In the genomic region with DNA sequence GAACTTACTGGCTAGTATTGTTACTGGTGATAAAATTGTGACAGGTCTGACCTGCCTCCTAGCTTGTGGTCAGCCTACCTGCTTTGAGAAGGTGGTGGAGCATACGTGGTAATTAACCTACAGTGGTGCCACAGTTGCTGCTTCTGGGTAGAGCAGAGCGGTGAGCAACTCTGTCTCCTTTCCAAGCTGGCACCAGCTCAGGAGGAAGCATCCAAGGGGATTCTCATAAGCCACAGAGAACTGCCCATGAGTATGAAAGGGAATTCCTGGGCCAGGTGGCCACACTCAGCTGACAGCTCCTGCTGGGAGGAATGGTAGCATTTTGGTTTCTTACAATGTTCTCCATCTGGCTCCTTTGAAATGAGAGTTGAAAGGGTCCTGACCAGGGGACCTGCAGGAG, we compare ENCODE assay signal across 16 cellular contexts. TPM values are rescaled to one million over a fixed set of nuclear protein-coding genes. Genes with fewer than 3 reads are reported as not detected.
DNase-seq lines count a peak whose midpoint lies in the region; ATAC-seq and TF ChIP-seq lines count a peak whose summit lies in the region.
"Had no signal": no experiment of that assay in that cellular context is flagged by ENCODE, and none has a peak within 500 bp of the region (broad histone marks: within the 10 kb centered on the region; RNA-seq: fewer than 3 reads in every experiment).

No MANE protein-coding gene starts in this region.

- no peak overlapping the region for H3K4me3 ChIP-seq in right cardiac atrium (ENCODE audit: low read length)
- no peak overlapping the region for H3K4me3 ChIP-seq in aorta (ENCODE audit: low read length in 2 of 2)
- H3K4me3 ChIP-seq: spleen, upper lobe of right lung had no signal

- intact Hi-C loops in right cardiac atrium (cut with DNase I), result no loop called here
- intact Hi-C loops in left cardiac atrium (cut with DNase I), result no loop called here
- intact Hi-C loops in aorta (cut with DNase I), result no loop called here

- H3K4me3 Mint-ChIP-seq in endothelial cell (ENCODE audit: unreplicated experiment) (no peak overlapping the region), nephron (no peak overlapping the region)
- no peak overlapping the region for H3K4me3 Mint-ChIP-seq in activated CD4-positive, alpha-beta T cell treated with anti-CD3 and anti-CD28 coated beads, Interleukin-2, amount 10 ng/mL, durations not matched to agents 7 days and 5 days
- H3K4me3 Mint-ChIP-seq: activated CD4-positive, alpha-beta T cell treated with anti-CD3 and anti-CD28 coated beads for 36 hours had no signal

- ATAC-seq in right cardiac atrium, result no peak
- ATAC-seq in left cardiac atrium, result no peak
- no peak for ATAC-seq in aorta (ENCODE audit: low FRiP score)
- ATAC-seq: activated CD4-positive, alpha-beta T cell treated with anti-CD3 and anti-CD28 coated beads for 36 hours; upper lobe of right lung had no signal

- H3K36me3 ChIP-seq in aorta (ENCODE audit: control insufficient read depth in 1 of 2, insufficient read depth in 2 of 2, low read length in 1 of 2), result no peaks in the 10 kb centered on the region
- H3K36me3 ChIP-seq: upper lobe of right lung had no signal

- no peak for TF ChIP-seq CTCF in endothelial cell (IDR thresholded peaks at IDR 0.05; ENCODE audit: unreplicated experiment)
- no peak for TF ChIP-seq CTCF in nephron (IDR thresholded peaks at IDR 0.05; ENCODE audit: unreplicated experiment in 3 of 3)

- H3K27ac ChIP-seq in right cardiac atrium (ENCODE audit: low read length), result peak overlapping the region; percentile 85
- H3K27ac ChIP-seq in aorta (ENCODE audit: low read depth in 1 of 2, low read length in 2 of 2), result peak overlapping the region; percentile 58 to 84
- H3K27ac ChIP-seq: upper lobe of right lung had no signal

- H3K4me1 ChIP-seq in right cardiac atrium (ENCODE audit: control insufficient read depth, insufficient read depth, low read length), result peaks cover 31% of the 10 kb centered on the region
- H3K4me1 ChIP-seq in aorta (ENCODE audit: control insufficient read depth in 1 of 2, insufficient read depth in 2 of 2, low read length in 2 of 2), result peaks cover 2 to 10% of the 10 kb centered on the region in 2 donors

- DNase-seq in right cardiac atrium, result no peak
- DNase-seq in left cardiac atrium, result no peak
- no peak for DNase-seq in endothelial cell (ENCODE audit: low spot score)
- DNase-seq in aorta, result no peak
- DNase-seq in NCI-H526 treated with DMSO at 0.1 percent for 48 hours (lab: John Stamatoyannopoulos, UW), result no peak
- DNase-seq in activated CD4-positive, alpha-beta T cell treated with anti-CD3 and anti-CD28 coated beads, Interleukin-2, amount 10 ng/mL, durations not matched to agents 7 days and 5 days, result no peak
- DNase-seq in stimulated activated CD4-positive, alpha-beta T cell treated with anti-CD3 and anti-CD28 coated beads, Interleukin-1b, Interleukin-23, amount 100 ng/mL, for 48 hours, result no peak
- DNase-seq: activated CD4-positive, alpha-beta T cell treated with anti-CD3 and anti-CD28 coated beads for 36 hours; anterior cingulate cortex; DMS79; effector CD4-positive, alpha-beta T cell; kidney glomerular epithelial cell; NCI-H2227 treated with DMSO at 0.1 percent for 48 hours; spleen; upper lobe of right lung had no signal

- CTCF ChIA-PET in activated CD4-positive, alpha-beta T cell treated with anti-CD3 and anti-CD28 coated beads, Interleukin-2, amount 10 ng/mL, durations not matched to agents 7 days and 5 days (lab: Charles Lee), result interaction anchor here (0.8 to 1.7 kb wide), 2 partner anchors 16 to 44 kb away, joined by 3 to 4 read pairs; no protein-coding TSS in a partner anchor

- H3K9me3 Mint-ChIP-seq in endothelial cell (ENCODE audit: unreplicated experiment), result no peaks in the 10 kb centered on the region
- H3K9me3 Mint-ChIP-seq in nephron, result no peaks in the 10 kb centered on the region
- no peaks in the 10 kb centered on the region for H3K9me3 Mint-ChIP-seq in activated CD4-positive, alpha-beta T cell treated with anti-CD3 and anti-CD28 coated beads, Interleukin-2, amount 10 ng/mL, durations not matched to agents 7 days and 5 days

- H3K27me3 Mint-ChIP-seq in endothelial cell (ENCODE audit: unreplicated experiment), result peaks cover 10% of the 10 kb centered on the region
- no peaks in the 10 kb centered on the region for H3K27me3 Mint-ChIP-seq in nephron (ENCODE audit: low read depth)
- no peaks in the 10 kb centered on the region for H3K27me3 Mint-ChIP-seq in activated CD4-positive, alpha-beta T cell treated with anti-CD3 and anti-CD28 coated beads, Interleukin-2, amount 10 ng/mL, durations not matched to agents 7 days and 5 days
- H3K27me3 Mint-ChIP-seq: activated CD4-positive, alpha-beta T cell treated with anti-CD3 and anti-CD28 coated beads for 36 hours had no signal

- H3K27me3 ChIP-seq in right cardiac atrium (ENCODE audit: control insufficient read depth, insufficient read depth) (no peaks in the 10 kb centered on the region), aorta (ENCODE audit: control insufficient read depth in 1 of 2, insufficient read depth in 2 of 2, low read length in 1 of 2) (no peaks in the 10 kb centered on the region)
- H3K27me3 ChIP-seq: spleen, upper lobe of right lung had no signal

- no peaks in the 10 kb centered on the region for H3K9me3 ChIP-seq in right cardiac atrium (ENCODE audit: control insufficient read depth, low read length)
- H3K9me3 ChIP-seq in aorta (ENCODE audit: control insufficient read depth, low read length), result no peaks in the 10 kb centered on the region
- H3K9me3 ChIP-seq: spleen, upper lobe of right lung had no signal

- H3K36me3 Mint-ChIP-seq in endothelial cell (ENCODE audit: low read depth, unreplicated experiment) (peaks cover 7% of the 10 kb centered on the region), nephron (ENCODE audit: low read depth) (peaks cover 13% of the 10 kb centered on the region)
- peaks cover 36% of the 10 kb centered on the region for H3K36me3 Mint-ChIP-seq in activated CD4-positive, alpha-beta T cell treated with anti-CD3 and anti-CD28 coated beads, Interleukin-2, amount 10 ng/mL, durations not matched to agents 7 days and 5 days (ENCODE audit: low read depth)

- H3K4me1 Mint-ChIP-seq in endothelial cell (ENCODE audit: unreplicated experiment) (peaks cover 64% of the 10 kb centered on the region), nephron (peaks cover 51% of the 10 kb centered on the region)
- H3K4me1 Mint-ChIP-seq in activated CD4-positive, alpha-beta T cell treated with anti-CD3 and anti-CD28 coated beads, Interleukin-2, amount 10 ng/mL, durations not matched to agents 7 days and 5 days, result peaks cover 65% of the 10 kb centered on the region

- POLR2A ChIA-PET in activated CD4-positive, alpha-beta T cell treated with anti-CD3 and anti-CD28 coated beads, Interleukin-2, amount 10 ng/mL, durations not matched to agents 7 days and 5 days (lab: Charles Lee), result no interaction called here

- H3K27ac Mint-ChIP-seq in endothelial cell (ENCODE audit: unreplicated experiment) (peak overlapping the region; percentile 85), nephron (peak overlapping the region in 2 of 3 experiments; percentile 62 to 83)
- H3K27ac Mint-ChIP-seq in activated CD4-positive, alpha-beta T cell treated with anti-CD3 and anti-CD28 coated beads, Interleukin-2, amount 10 ng/mL, durations not matched to agents 7 days and 5 days, result no peak overlapping the region
- H3K27ac Mint-ChIP-seq: activated CD4-positive, alpha-beta T cell treated with anti-CD3 and anti-CD28 coated beads for 36 hours had no signal

- 40% methylated on average over 2 of the region's 2 CpGs for WGBS in right cardiac atrium
- 43 to 48% methylated on average over 2 of the region's 2 CpGs for WGBS in aorta, 2 donors

RNA-seq across cellular contexts. Expression of gene ATP2B4, which starts 39.4 kb away (rescaled TPM):
- total RNA-seq in right cardiac atrium (100 to 1,000 TPM in 3 of 4 donors, 10 to 100 TPM in 1; 97.0 to 132 (median 112) TPM), left cardiac atrium (100 to 1,000 TPM in 1 of 2 donors, 10 to 100 TPM in 1; 81.4 to 102 TPM), endothelial cell (ENCODE audit: unreplicated experiment) (137 TPM), aorta (100 to 1,000 TPM; 154 to 169 TPM)
- polyA plus RNA-seq in right cardiac atrium (65.7 TPM), aorta (10 to 100 TPM; 15.2 to 67.8 TPM)
- total RNA-seq in activated CD4-positive, alpha-beta T cell treated with anti-CD3 and anti-CD28 coated beads, Interleukin-2, amount 10 ng/mL, durations not matched to agents 7 days and 5 days, result 10 to 100 TPM; 77.8 to 82.4 TPM
